ENCODE assay signal across 8 cellular contexts in genomic region chr10:61961278-61961677, GRCh38. TPM values are rescaled to one million over a fixed set of nuclear protein-coding genes. Genes with fewer than 3 reads are reported as not detected.
DNase-seq lines count a peak whose midpoint lies in the region; ATAC-seq and TF ChIP-seq lines count a peak whose summit lies in the region.

No MANE protein-coding gene starts in this region.

- no peak for TF ChIP-seq CTCF in nephron progenitor cell (IDR thresholded peaks at IDR 0.05)
- TF ChIP-seq CTCF in PC-3 (conservative IDR thresholded peaks at IDR 0.05; ENCODE audit: low read depth, low read length) = no peak

- peaks cover 0 to 44% (median 0%) of the 10 kb centered on the region in 11 experiments; a peak in 3 of 22 replicates for H4K20me1 ChIP-seq in BLaER1 treated with 17β-estradiol and CSF1 and Interleukin-3, amounts not matched to agents 10 nM and 100 nM
- no peaks in the 10 kb centered on the region for H4K20me1 ChIP-seq in PC-3 (ENCODE audit: low read length)

- POLR2A ChIA-PET in PC-3 (lab: Charles Lee; ENCODE audit: unreplicated experiment) = no interaction called here

- no peaks in the 10 kb centered on the region for H3K79me2 ChIP-seq in PC-3 (ENCODE audit: low read length)

- peaks cover 83 to 100% (median 99%) of the 10 kb centered on the region in 10 experiments for H3K4me1 ChIP-seq in BLaER1 treated with 17β-estradiol and CSF1 and Interleukin-3, amounts not matched to agents 10 nM and 100 nM
- H3K4me1 ChIP-seq in PC-3 (ENCODE audit: insufficient read depth, low read length) = no peaks in the 10 kb centered on the region

- H3K27me3 Mint-ChIP-seq in nephron progenitor cell (ENCODE audit: low read depth, poor library complexity) = peaks cover 2% of the 10 kb centered on the region

- H2AFZ ChIP-seq in PC-3 (ENCODE audit: low read length) = no peak overlapping the region

- H3K9me2 ChIP-seq in PC-3 (replicated peaks; ENCODE audit: low read length) = no peaks in the 10 kb centered on the region

- intact Hi-C loops in PC-3 (cut with micrococcal nuclease) = no loop called here
- intact Hi-C loops in posterior vena cava (cut with DNase I) = no loop called here

- no peak overlapping the region for H3K4me3 Mint-ChIP-seq in nephron progenitor cell

- CTCF ChIA-PET in PC-3 (lab: Charles Lee) = no interaction called here

- peak overlapping the region; percentile 69 to 91 (median 76) for H3K4me2 ChIP-seq in BLaER1 treated with 17β-estradiol and CSF1 and Interleukin-3, amounts not matched to agents 10 nM and 100 nM
- no peak overlapping the region for H3K4me2 ChIP-seq in PC-3 (ENCODE audit: low read length)

- H3K27ac ChIP-seq in BLaER1 treated with 17β-estradiol and CSF1 and Interleukin-3, amounts not matched to agents 10 nM and 100 nM = peak overlapping the region; percentile 45 to 86 (median 79); a peak in 21 of 22 replicates
- H3K27ac ChIP-seq in PC-3 (ENCODE audit: low read length) = no peak overlapping the region

- no TSS peak for BruUV-seq in PC-3 (replicated peaks; lab: Mats Ljungman, UMichigan)

- no peak overlapping the region for H3K27ac Mint-ChIP-seq in nephron progenitor cell

- no peaks in the 10 kb centered on the region for H3K27me3 ChIP-seq in BLaER1 treated with 17β-estradiol and CSF1 and Interleukin-3, amounts not matched to agents 10 nM and 100 nM
- no peaks in the 10 kb centered on the region for H3K27me3 ChIP-seq in PC-3 (ENCODE audit: low read length)

- peak; percentile 56 for ATAC-seq in GM19043 (IDR thresholded peaks at IDR 0.05; ENCODE audit: low read depth, unreplicated experiment)
- peak; percentile 54 for ATAC-seq in HG03060 (IDR thresholded peaks at IDR 0.05; ENCODE audit: low read depth, unreplicated experiment)
- no peak for ATAC-seq in PC-3

- peak overlapping the region; percentile 22 to 73 (median 59); a peak in 16 of 22 replicates for H3K9ac ChIP-seq in BLaER1 treated with 17β-estradiol and CSF1 and Interleukin-3, amounts not matched to agents 10 nM and 100 nM
- H3K9ac ChIP-seq in PC-3 (ENCODE audit: low read length) = no peak overlapping the region

- peaks cover 18% of the 10 kb centered on the region for H3K4me1 Mint-ChIP-seq in nephron progenitor cell

- H3K36me3 ChIP-seq in BLaER1 treated with 17β-estradiol and CSF1 and Interleukin-3, amounts not matched to agents 10 nM and 100 nM = peaks cover 52 to 98% (median 80%) of the 10 kb centered on the region in 11 experiments
- no peaks in the 10 kb centered on the region for H3K36me3 ChIP-seq in PC-3 (ENCODE audit: low read depth, low read length)

- peaks cover 32% of the 10 kb centered on the region for H3K36me3 Mint-ChIP-seq in nephron progenitor cell (ENCODE audit: low read depth)

- DNase-seq in T-helper 2 cell (peak in 3 of 5 experiments; percentile 7 to 93 (median 27)), NCI-H1105 treated with DMSO at 0.1 percent for 48 hours (lab: John Stamatoyannopoulos, UW) (no peak), nephron progenitor cell (no peak), PC-3 (no peak), posterior vena cava (ENCODE audit: low spot score) (no peak)

- no peaks in the 10 kb centered on the region for H3K9me3 Mint-ChIP-seq in nephron progenitor cell

- H3F3A ChIP-seq in PC-3 (ENCODE audit: low read length, unreplicated experiment) = no peaks in the 10 kb centered on the region

- H3K4me3 ChIP-seq in BLaER1 treated with 17β-estradiol and CSF1 and Interleukin-3, amounts not matched to agents 10 nM and 100 nM = peak overlapping the region in 1 of 10 experiments; percentile 13; a peak in 3 of 20 replicates
- H3K4me3 ChIP-seq in PC-3 (ENCODE audit: low read length) = no peak overlapping the region

- peaks cover 0 to 23% (median 11%) of the 10 kb centered on the region in 11 experiments; a peak in 16 of 22 replicates for H3K9me3 ChIP-seq in BLaER1 treated with 17β-estradiol and CSF1 and Interleukin-3, amounts not matched to agents 10 nM and 100 nM (replicated peaks in 1 of 11)
- no peaks in the 10 kb centered on the region for H3K9me3 ChIP-seq in PC-3 (ENCODE audit: low read length)

RNA-seq across cellular contexts. Expression of gene ARID5B, which starts 59.8 kb away (rescaled TPM):
- 24.5 and 26.4 TPM in 2 replicates for total RNA-seq in PC-3 (2014; rRNA removed)
- total RNA-seq in posterior vena cava = 10 to 100 TPM; 75.0 to 96.1 TPM

Comparison
In these comparisons a context has a peak if more than half of its experiments do, and no peak if none do; other contexts are left out.
1. DNase-seq: peak in T-helper 2 cell (3 of 5); none in NCI-H1105 treated with DMSO at 0.1 percent for 48 hours (single experiment), nephron progenitor cell (single experiment), PC-3 (single experiment) and posterior vena cava (single experiment).